ENCODE assay signal across 26 cellular contexts in genomic region chr2:96452054-96452453, GRCh38. TPM values are rescaled to one million over a fixed set of nuclear protein-coding genes. Genes with fewer than 3 reads are reported as not detected.
"Had no signal": no experiment of that assay in that cellular context is flagged by ENCODE, and none has a peak within 500 bp of the region (broad histone marks: within the 10 kb centered on the region; RNA-seq: fewer than 3 reads in every experiment).

No MANE protein-coding gene starts in this region.

- FAIRE-seq: colon, endothelial cell of umbilical vein, frontal cortex, kidney had no signal

- H3K27ac ChIP-seq: coronary artery, dorsolateral prefrontal cortex, esophagus muscularis mucosa, foreskin keratinocyte, gastroesophageal sphincter, heart left ventricle, hepatocyte, left lung, lower lobe of right lung had no signal

- H3K36me3 ChIP-seq: esophagus muscularis mucosa, gastroesophageal sphincter, heart left ventricle, left lung, lower lobe of right lung had no signal

- DNase-seq: dermis blood vessel endothelial cell; dorsolateral prefrontal cortex; effector CD4-positive, alpha-beta T cell; effector memory CD4-positive, alpha-beta T cell; foreskin keratinocyte; heart left ventricle; hypothalamus; immature natural killer cell; islet precursor cell; kidney; kidney glomerular epithelial cell; left cardiac atrium; left lung; left ventricle myocardium superior; lower lobe of right lung; mesenchymal stem cell; midbrain had no signal

- H3K27me3 ChIP-seq: dorsolateral prefrontal cortex, gastroesophageal sphincter, heart left ventricle, hepatocyte, left lung had no signal

- H3K4me3 ChIP-seq: coronary artery, dorsolateral prefrontal cortex, esophagus muscularis mucosa, gastroesophageal sphincter, heart left ventricle, hepatocyte, left lung, lower lobe of right lung had no signal

- H3K4me1 ChIP-seq: esophagus muscularis mucosa, foreskin keratinocyte, gastroesophageal sphincter, left lung, lower lobe of right lung had no signal

- ATAC-seq: foreskin keratinocyte, gastroesophageal sphincter, heart left ventricle, left cardiac atrium, left lung, left ventricle myocardium superior had no signal

- H3K9me3 ChIP-seq: esophagus muscularis mucosa, gastroesophageal sphincter, heart left ventricle, left lung, lower lobe of right lung had no signal

RNA-seq across cellular contexts. Expression of gene NEURL3, which starts 53.1 kb away (rescaled TPM):
- total RNA-seq: endothelial cell of umbilical vein, esophagus muscularis mucosa, fibroblast of lung, fibroblast of villous mesenchyme, foreskin keratinocyte, frontal cortex, gastroesophageal sphincter, left ventricle myocardium superior had no signal
